In genomic region chr11:68870470-68870869, GRCh38 we compare ENCODE assay signal across 1 cellular context.
TF ChIP-seq lines count a peak whose summit lies in the region.

No MANE protein-coding gene starts in this region.

TF ChIP-seq in WTC11, 78 proteins besides CTCF, POLR2A, EP300 and RAD21:
- TF ChIP-seq ZNF263 (CRISPR knock-in tag; IDR thresholded peaks at IDR 0.05; ENCODE audit: low read depth) (no peak), AFF4 (CRISPR knock-in tag; IDR thresholded peaks at IDR 0.05; ENCODE audit: borderline replicate concordance) (no peak), ATF6 (CRISPR knock-in tag; IDR thresholded peaks at IDR 0.05) (no peak), ZMAT4 (CRISPR knock-in tag; IDR thresholded peaks at IDR 0.05) (no peak), GTF2I (CRISPR knock-in tag; conservative IDR thresholded peaks at IDR 0.05) (no peak), MXD4 (CRISPR knock-in tag; IDR thresholded peaks at IDR 0.05; ENCODE audit: borderline replicate concordance) (no peak)
